ENCODE assay signal across 12 cellular contexts in the genomic region with DNA sequence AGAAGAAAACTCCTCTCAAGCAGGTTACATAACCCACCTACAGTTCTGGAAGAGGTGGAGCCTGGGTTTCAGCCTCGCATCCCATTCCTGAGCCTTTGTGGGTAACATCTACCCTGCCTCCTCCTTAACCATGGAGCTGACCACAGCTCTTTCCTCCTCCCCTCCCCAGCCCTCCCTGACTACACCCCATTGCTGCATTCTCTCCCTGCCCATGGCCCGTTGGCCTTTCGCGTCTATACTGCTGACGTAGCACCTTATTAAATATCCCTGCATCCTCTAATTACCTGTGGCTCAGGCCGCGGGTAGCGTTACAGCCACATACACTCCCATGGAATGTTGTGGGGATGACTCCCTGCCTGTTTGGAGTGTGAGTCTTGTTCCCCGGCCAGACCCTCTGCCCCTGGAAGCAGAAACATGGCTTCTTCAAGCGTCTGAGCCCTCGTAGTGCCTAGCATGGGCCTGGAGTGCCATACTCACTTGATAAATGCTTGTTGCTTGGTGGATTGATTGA.
DNase-seq lines count a peak whose midpoint lies in the region; ATAC-seq and TF ChIP-seq lines count a peak whose summit lies in the region.
"Had no signal": no experiment of that assay in that cellular context is flagged by ENCODE, and none has a peak within 500 bp of the region (broad histone marks: within the 10 kb centered on the region; RNA-seq: fewer than 3 reads in every experiment).

No MANE protein-coding gene starts in this region.

- no peak for TF ChIP-seq EP300 in upper lobe of left lung (IDR thresholded peaks at IDR 0.05)

- no peaks in the 10 kb centered on the region for H3K9me3 ChIP-seq in upper lobe of left lung

- H3K27ac ChIP-seq in upper lobe of left lung: peak overlapping the region; percentile 49 to 83 (median 66)

- H3K36me3 ChIP-seq in upper lobe of left lung: no peaks in the 10 kb centered on the region

- H3K4me3 ChIP-seq in upper lobe of left lung: no peak overlapping the region

- no peak overlapping the region for H3K4me3 Mint-ChIP-seq in activated naive CD8-positive, alpha-beta T cell treated with anti-CD3 and anti-CD28 coated beads, Interleukin-2, amount 50 U/mL, for 24 hours
- H3K4me3 Mint-ChIP-seq: activated CD4-positive, alpha-beta T cell treated with anti-CD3 and anti-CD28 coated beads, Interleukin-2, amount 10 ng/mL, durations not matched to agents 24 days and 14 days had no signal

- TF ChIP-seq CTCF in upper lobe of left lung (IDR thresholded peaks at IDR 0.05): no peak

- peaks cover 2% of the 10 kb centered on the region for H3K27me3 Mint-ChIP-seq in activated naive CD8-positive, alpha-beta T cell treated with anti-CD3 and anti-CD28 coated beads, Interleukin-2, amount 50 U/mL, for 24 hours

- H3K9me3 Mint-ChIP-seq in activated naive CD8-positive, alpha-beta T cell treated with anti-CD3 and anti-CD28 coated beads, Interleukin-2, amount 50 U/mL, for 24 hours: no peaks in the 10 kb centered on the region
- H3K9me3 Mint-ChIP-seq: activated CD4-positive, alpha-beta T cell treated with anti-CD3 and anti-CD28 coated beads, Interleukin-2, amount 10 ng/mL, durations not matched to agents 24 days and 14 days had no signal

- H3K36me3 Mint-ChIP-seq in activated naive CD8-positive, alpha-beta T cell treated with anti-CD3 and anti-CD28 coated beads, Interleukin-2, amount 50 U/mL, for 24 hours (ENCODE audit: low read depth): no peaks in the 10 kb centered on the region

- DNase-seq in HPDE6-E6E7 (ENCODE audit: extremely low spot score) (peak; percentile 31), amniotic epithelial cell (ENCODE audit: low read depth) (peak; percentile 41), iris pigment epithelial cell (ENCODE audit: low read depth) (peak; percentile 21), upper lobe of left lung (no peak), left colon (no peak)
- no peak for DNase-seq in effector CD8-positive, alpha-beta T cell (lab: John Stamatoyannopoulos, UW)
- no peak for DNase-seq in activated naive CD8-positive, alpha-beta T cell treated with anti-CD3 and anti-CD28 coated beads, Interleukin-2, amount 50 U/mL, for 24 hours
- DNase-seq: activated CD4-positive, alpha-beta T cell treated with anti-CD3 and anti-CD28 coated beads, Interleukin-2, amount 10 ng/mL, durations not matched to agents 24 days and 14 days; activated effector memory CD4-positive, alpha-beta T cell treated with Interleukin-2 at 50 U/mL for 16 hours; cortex of kidney; NCI-H524 treated with DMSO at 0.1 percent for 48 hours had no signal

- intact Hi-C loops in left colon (cut with DNase I, micrococcal nuclease): no loop called here

- no peak overlapping the region for H3K27ac Mint-ChIP-seq in activated naive CD8-positive, alpha-beta T cell treated with anti-CD3 and anti-CD28 coated beads, Interleukin-2, amount 50 U/mL, for 24 hours
- H3K27ac Mint-ChIP-seq: activated CD4-positive, alpha-beta T cell treated with anti-CD3 and anti-CD28 coated beads, Interleukin-2, amount 10 ng/mL, durations not matched to agents 24 days and 14 days had no signal

- H3K4me1 Mint-ChIP-seq in activated naive CD8-positive, alpha-beta T cell treated with anti-CD3 and anti-CD28 coated beads, Interleukin-2, amount 50 U/mL, for 24 hours: no peaks in the 10 kb centered on the region
- H3K4me1 Mint-ChIP-seq: activated CD4-positive, alpha-beta T cell treated with anti-CD3 and anti-CD28 coated beads, Interleukin-2, amount 10 ng/mL, durations not matched to agents 24 days and 14 days had no signal

- ATAC-seq in upper lobe of left lung (ENCODE audit: low FRiP score in 2 of 2): no peak
- no peak for ATAC-seq in left colon
- ATAC-seq in activated naive CD8-positive, alpha-beta T cell treated with anti-CD3 and anti-CD28 coated beads, Interleukin-2, amount 50 U/mL, for 24 hours: no peak
- ATAC-seq: sciatic nerve had no signal

- WGBS in upper lobe of left lung, 2 donors: 58 to 79% methylated on average over 11 of the region's 11 CpGs

- no peaks in the 10 kb centered on the region for H3K27me3 ChIP-seq in upper lobe of left lung

- no peak for TF ChIP-seq POLR2A in upper lobe of left lung (IDR thresholded peaks at IDR 0.05)

- H3K4me1 ChIP-seq in upper lobe of left lung: peaks cover 3 to 32% (median 11%) of the 10 kb centered on the region in 4 donors

Comparison
In these comparisons a context has a peak if more than half of its experiments do, and no peak if none do; other contexts are left out.
1. DNase-seq: peak in HPDE6-E6E7 (single experiment), amniotic epithelial cell (single experiment) and iris pigment epithelial cell (single experiment); none in upper lobe of left lung (0 of 2), effector CD8-positive, alpha-beta T cell (single experiment), left colon (0 of 2) and activated naive CD8-positive, alpha-beta T cell treated with anti-CD3 and anti-CD28 coated beads, Interleukin-2, amount 50 U/mL, for 24 hours (single experiment).